18 cellular contexts compared by ENCODE assay signal in genomic region chr2:101975171-101975870, GRCh38. TPM values are rescaled to one million over a fixed set of nuclear protein-coding genes. Genes with fewer than 3 reads are reported as not detected.
DNase-seq lines count a peak whose midpoint lies in the region; ATAC-seq, FAIRE-seq and TF ChIP-seq lines count a peak whose summit lies in the region.
"Had no signal": no experiment of that assay in that cellular context is flagged by ENCODE, and none has a peak within 500 bp of the region (broad histone marks: within the 10 kb centered on the region; RNA-seq: fewer than 3 reads in every experiment).

No MANE protein-coding gene starts in this region.

- H3K27ac ChIP-seq in HUES64 (ENCODE audit: low read depth, low read length) (peak overlapping the region; percentile 26; the same call in 1 of the 2 replicates), K562 (ENCODE audit: extremely low read depth, low read depth, low read length) (no peak overlapping the region), neuronal stem cell (replicated peaks; ENCODE audit: low read length) (no peak overlapping the region)
- H3K27ac ChIP-seq: A549, BLaER1 had no signal

- 89% methylated on average over 14 of the region's 17 CpGs for WGBS in HUES64
- 2% methylated on average over 17 of the region's 17 CpGs for WGBS in K562 (ENCODE audit: insufficient coverage, low coverage, missing lambda C conversion rate)
- no CpG with 5 or more reads among the region's 17 CpGs for WGBS in neuronal stem cell (ENCODE audit: extremely low coverage in 2 of 2, insufficient read length in 2 of 2, insufficient replicate concordance in 1 of 2), 2 donors

- TF ChIP-seq EP300 in K562 (IDR thresholded peaks at IDR 0.05; ENCODE audit: low read length) = no peak

- H2BK12ac ChIP-seq in neuronal stem cell (ENCODE audit: low read length) = no peak overlapping the region

- H3K9ac ChIP-seq in HUES64 (ENCODE audit: low read depth, low read length) = no peak overlapping the region
- no peak overlapping the region for H3K9ac ChIP-seq in K562 (ENCODE audit: insufficient read depth in 1 of 2, low read depth in 2 of 2, low read length in 2 of 2)
- no peak overlapping the region for H3K9ac ChIP-seq in neuronal stem cell (ENCODE audit: low read depth, low read length, poor library complexity)
- H3K9ac ChIP-seq: BLaER1 had no signal

- POLR2A ChIA-PET in K562 (lab: Yijun Ruan, JAX) = no interaction called here

- no peak for DNase-seq in K562 (ENCODE audit: extremely low read depth in 1 of 4, low spot score in 3 of 4)
- no peak for DNase-seq in neuronal stem cell (ENCODE audit: low spot score)
- DNase-seq in NCI-H1694 (lab: John Stamatoyannopoulos, UW) = no peak
- DNase-seq in G401 (ENCODE audit: low spot score) = no peak
- no peak for DNase-seq in DMS79 treated with DMSO at 0.1 percent for 48 hours (lab: John Stamatoyannopoulos, UW)
- DNase-seq: AML-193, DMS53, HCEC 1CT, HFFc6, Karpas-422 had no signal

- no peak overlapping the region for H3K14ac ChIP-seq in neuronal stem cell (ENCODE audit: low read length)

- no peak overlapping the region for H3K4ac ChIP-seq in neuronal stem cell (ENCODE audit: low read length)

- TF ChIP-seq CTCF in K562 (IDR thresholded peaks at IDR 0.05 in 2 of 3, conservative IDR thresholded peaks at IDR 0.05 in 1 of 3; ENCODE audit: insufficient read depth in 2 of 3, low read depth in 1 of 3, low read length in 3 of 3) = no peak

- H3K9me1 ChIP-seq in K562 (ENCODE audit: control insufficient read depth, insufficient read depth, low read length) = no peaks in the 10 kb centered on the region

- no peaks in the 10 kb centered on the region for H3K36me3 ChIP-seq in HUES64 (ENCODE audit: insufficient read depth, low read length)
- H3K36me3 ChIP-seq in K562 (ENCODE audit: control insufficient read depth, insufficient read depth, low read length) = no peaks in the 10 kb centered on the region
- no peaks in the 10 kb centered on the region for H3K36me3 ChIP-seq in neuronal stem cell (replicated peaks in 1 of 2; ENCODE audit: control insufficient read depth in 2 of 2, insufficient read depth in 2 of 2, low read length in 2 of 2)
- H3K36me3 ChIP-seq: BLaER1 had no signal

- no peaks in the 10 kb centered on the region for H3K79me2 ChIP-seq in K562 (ENCODE audit: control insufficient read depth, insufficient read depth, low read length)

- H2AFZ ChIP-seq in K562 (ENCODE audit: low read depth, low read length) (no peak overlapping the region), neuronal stem cell (ENCODE audit: low read length) (peak overlapping the region; percentile 60)

- in situ Hi-C loops in K562 (cut with MboI) (no loop called here), G401 (cut with HindIII; ENCODE audit: low sequenced_read_pairs) (no loop called here)

- no TSS peak for BruUV-seq in K562 (replicated peaks; lab: Mats Ljungman, UMichigan)

- no peak overlapping the region for H2BK120ac ChIP-seq in neuronal stem cell (ENCODE audit: low read depth, low read length)

- CTCF ChIA-PET in K562 (lab: Yijun Ruan, JAX; ENCODE audit: low intra/inter-chr PET ratio) = no interaction called here

- no peak overlapping the region for H2BK15ac ChIP-seq in neuronal stem cell (ENCODE audit: low read length)

- TF ChIP-seq RAD21 in K562 (CRISPR knock-in tag; conservative IDR thresholded peaks at IDR 0.05 in 1 of 2, IDR thresholded peaks at IDR 0.05 in 1 of 2) = no peak

- no peaks in the 10 kb centered on the region for H4K20me1 ChIP-seq in K562 (replicated peaks; ENCODE audit: control insufficient read depth, insufficient read depth, low read length)
- H4K20me1 ChIP-seq: BLaER1 had no signal

- no peak overlapping the region for H3K4me3 ChIP-seq in HUES64 (ENCODE audit: low read length)
- no peak overlapping the region for H3K4me3 ChIP-seq in K562
- H3K4me3 ChIP-seq in neuronal stem cell (ENCODE audit: low read length in 2 of 2) = no peak overlapping the region
- H3K4me3 ChIP-seq: A549, BLaER1, GM12878 had no signal

- no peak overlapping the region for H4K91ac ChIP-seq in neuronal stem cell (ENCODE audit: low read depth, low read length, poor library complexity)

- H2BK5ac ChIP-seq in neuronal stem cell (ENCODE audit: low read length) = no peak overlapping the region

- H3K27me3 ChIP-seq in HUES64 (ENCODE audit: insufficient read depth, low read length) (no peaks in the 10 kb centered on the region), K562 (ENCODE audit: control insufficient read depth in 2 of 2, insufficient read depth in 2 of 2, low read length in 2 of 2) (peaks cover 21 to 54% of the 10 kb centered on the region in 2 experiments; a peak in 4 of 5 replicates), neuronal stem cell (ENCODE audit: control insufficient read depth in 3 of 3, insufficient read depth in 3 of 3, low read depth in 1 of 3, low read length in 3 of 3) (no peaks in the 10 kb centered on the region)
- H3K27me3 ChIP-seq: BLaER1 had no signal

- no peak overlapping the region for H3K18ac ChIP-seq in neuronal stem cell (ENCODE audit: low read length)

- H4K8ac ChIP-seq in neuronal stem cell (ENCODE audit: low read depth, low read length) = no peak overlapping the region

- H3K23ac ChIP-seq in neuronal stem cell (ENCODE audit: low read depth, low read length, poor library complexity) = no peak overlapping the region

- no peaks in the 10 kb centered on the region for H3K79me1 ChIP-seq in neuronal stem cell (ENCODE audit: low read depth, low read length)

- H3K9me3 ChIP-seq in HUES64 (ENCODE audit: insufficient read depth, low read depth, low read length) = peaks cover 14% of the 10 kb centered on the region
- no peaks in the 10 kb centered on the region for H3K9me3 ChIP-seq in K562 (replicated peaks; ENCODE audit: control insufficient read depth, insufficient read depth, low read depth, low read length)
- peaks cover 0 to 2% of the 10 kb centered on the region in 2 donors for H3K9me3 ChIP-seq in neuronal stem cell (replicated peaks in 1 of 2; ENCODE audit: control insufficient read depth in 2 of 2, insufficient read depth in 1 of 2, low read depth in 1 of 2, low read length in 2 of 2)

- intact Hi-C loops in K562 (cut with micrococcal nuclease) = no loop called here

- H3K4me2 ChIP-seq in K562 (ENCODE audit: insufficient read depth, low read length) (no peak overlapping the region), neuronal stem cell (ENCODE audit: insufficient read depth, low read length, poor library complexity, severe bottlenecking) (no peak overlapping the region)
- H3K4me2 ChIP-seq: A549, BLaER1 had no signal

- no peak for FAIRE-seq in K562 (lab: Jason Lieb, UNC)
- FAIRE-seq: A549, GM12878, H1, HepG2 had no signal

- no peak for TF ChIP-seq POLR2A in K562 (conservative IDR thresholded peaks at IDR 0.05)

- no peak for ATAC-seq in K562
- no peak for ATAC-seq in HG03442 (IDR thresholded peaks at IDR 0.05; ENCODE audit: unreplicated experiment)
- ATAC-seq: A549, GM12878 had no signal

- no peak overlapping the region for H2AK5ac ChIP-seq in neuronal stem cell (ENCODE audit: low read depth, low read length)

- H3K4me1 ChIP-seq in HUES64 (ENCODE audit: insufficient read depth, low read length) = peaks cover 9% of the 10 kb centered on the region
- 0 out of 5 replicates have a peak, but pooled peaks cover 0 to 2% of the 10 kb centered on the region in 2 experiments for H3K4me1 ChIP-seq in K562 (replicated peaks in 1 of 2; ENCODE audit: control insufficient read depth in 2 of 2, insufficient read depth in 2 of 2, low read length in 2 of 2)
- H3K4me1 ChIP-seq in neuronal stem cell (ENCODE audit: control insufficient read depth in 2 of 2, insufficient read depth in 1 of 2, low read depth in 1 of 2, low read length in 2 of 2) = peaks cover 4 to 9% of the 10 kb centered on the region in 2 donors
- H3K4me1 ChIP-seq: A549 had no signal

TF ChIP-seq in K562, 482 proteins besides CTCF, POLR2A, EP300 and RAD21:
- TF ChIP-seq PURB (CRISPR knock-in tag; IDR thresholded peaks at IDR 0.05; ENCODE audit: low read depth) (no peak), NRF1 (conservative IDR thresholded peaks at IDR 0.05 in 1 of 2, IDR thresholded peaks at IDR 0.05 in 1 of 2) (peak; percentile 72 to 73)

RNA-seq across cellular contexts. Expression of gene IL1R2, which starts 16.4 kb away (rescaled TPM):
- not detected for polyA plus RNA-seq in HUES64 (2013, experiment 1 of 2)
- polyA plus RNA-seq in HUES64 (2013, experiment 2 of 2) = not detected
- not detected in 2 replicates for total RNA-seq in K562 (2011; cell fraction: chromatin; rRNA removed; ENCODE audit: low replicate concordance)
- total RNA-seq in K562 (2011; cell fraction: nucleolus; rRNA removed) = not detected in 2 replicates
- not detected in 2 replicates for total RNA-seq in K562 (2011; cell fraction: nucleoplasm; rRNA removed)
- total RNA-seq in K562 (2014; rRNA removed) = 0.24 TPM in 1 of 2 replicates, not detected in the other
- total RNA-seq in K562 (2014; rRNA removed; fragmentation: Illumina TruSeq; extraction: Trizol) = not detected in 2 replicates
- total RNA-seq in K562 (2015; rRNA removed; fragmentation: Illumina TruSeq; extraction: Trizol) = not detected in 2 replicates
- 0.13 TPM in 1 of 2 replicates, not detected in the other for total RNA-seq in K562 (2021)
- polyA plus RNA-seq in K562 (2011; rRNA removed) = not detected in 2 replicates
- not detected in 2 replicates for polyA plus RNA-seq in K562 (2011; cell fraction: cytosol; rRNA removed)
- not detected in 2 replicates for polyA plus RNA-seq in K562 (2011; cell fraction: nucleus; rRNA removed)
- polyA plus RNA-seq in K562 (2012) = 0.12 TPM in 1 of 2 replicates, not detected in the other
- not detected in 2 replicates for polyA plus RNA-seq in K562 (2014; fragmentation: Illumina TruSeq; extraction: Trizol)
- polyA plus RNA-seq in K562 (2014; fragmentation: Nextera tagmentation; extraction: Ambion mirVana) = under 1 TPM in 1 of 2 experiments, not detected in 1; 0.13 TPM
- polyA plus RNA-seq in K562 (2014; rRNA removed) = not detected in 2 replicates
- polyA minus RNA-seq in K562 (2011; rRNA and poly(A)+ RNA removed) = not detected in 2 replicates
- polyA minus RNA-seq in K562 (2011; cell fraction: cytosol; rRNA and poly(A)+ RNA removed) = not detected in 2 replicates
- not detected in 2 replicates for polyA minus RNA-seq in K562 (2011; cell fraction: nucleus; rRNA and poly(A)+ RNA removed)
- not detected for polyA plus RNA-seq in neuronal stem cell (2013, experiment 1 of 2)
- polyA plus RNA-seq in neuronal stem cell (2013, experiment 2 of 2) = not detected
- not detected in 2 replicates for total RNA-seq in G401 (2014; rRNA removed; shearing (Covaris generic))
- total RNA-seq: Daoy, H1 had no signal
